1 cellular context compared by ENCODE assay signal in the genomic region with DNA sequence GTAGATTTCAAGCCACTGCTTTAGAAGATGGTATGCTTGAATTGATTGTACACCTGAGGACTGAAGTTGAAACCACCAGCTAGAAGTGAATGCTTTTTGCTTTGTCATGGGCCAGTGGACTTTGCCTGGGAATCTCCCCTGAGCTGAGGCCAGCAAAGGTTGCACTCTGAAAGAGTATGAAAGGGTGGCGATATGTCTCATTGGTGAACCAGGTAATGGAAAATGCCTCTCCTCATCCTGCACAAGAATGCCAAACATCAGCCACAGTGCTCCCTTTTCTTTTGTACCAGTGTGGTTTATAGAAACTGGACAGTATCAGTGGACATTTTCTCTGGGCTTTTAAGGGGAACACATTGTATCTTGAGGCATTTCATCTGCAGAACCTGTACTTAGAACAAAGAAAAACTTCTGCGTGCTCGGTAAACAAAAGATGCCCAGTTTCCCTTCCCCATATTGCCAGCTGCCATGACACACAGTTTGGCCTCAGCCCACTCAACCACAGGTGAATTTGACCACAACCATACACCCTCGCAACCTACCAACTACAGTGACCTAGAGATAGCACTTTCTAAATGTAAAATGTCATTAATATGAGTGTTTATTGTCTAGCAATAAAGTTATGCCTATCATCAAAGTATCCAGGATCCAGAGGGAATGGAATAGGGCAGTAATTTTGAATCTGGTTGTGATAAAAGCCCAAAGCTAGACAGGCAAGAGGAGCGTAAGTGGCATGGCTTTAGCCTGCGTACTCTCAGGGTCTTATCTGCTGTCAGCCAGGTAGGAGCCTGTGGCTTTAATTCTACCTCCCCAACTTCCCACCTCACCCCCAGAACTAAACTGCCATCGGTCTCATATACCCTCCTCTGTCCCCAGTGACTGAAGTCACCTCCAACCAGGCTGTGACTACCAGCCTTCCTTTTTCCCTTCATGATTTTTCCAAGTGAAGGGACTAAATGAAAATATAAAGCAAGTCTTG.
TF ChIP-seq lines count a peak whose summit lies in the region.

No MANE protein-coding gene starts in this region.

TF ChIP-seq in HepG2, 621 proteins besides CTCF, POLR2A, EP300 and RAD21 (continued from another document and continues in another):
- peak; percentile 74; the same call in 1 of the 2 replicates for TF ChIP-seq ZNF292 (CRISPR knock-in tag; IDR thresholded peaks at IDR 0.05; ENCODE audit: borderline replicate concordance, low read depth)
- TF ChIP-seq ZNF615 (CRISPR knock-in tag; IDR thresholded peaks at IDR 0.05; ENCODE audit: borderline replicate concordance): no peak
- TF ChIP-seq RXRB (CRISPR knock-in tag; IDR thresholded peaks at IDR 0.05; ENCODE audit: borderline replicate concordance): peak; percentile 48; the same call in 1 of the 2 replicates
- TF ChIP-seq ZNF644 (CRISPR knock-in tag; IDR thresholded peaks at IDR 0.05; ENCODE audit: low read depth): peak; percentile 88
- no peak for TF ChIP-seq ZNF30 (CRISPR knock-in tag; IDR thresholded peaks at IDR 0.05)
- no peak for TF ChIP-seq FOXK2 (IDR thresholded peaks at IDR 0.05)
- TF ChIP-seq, protein P1, sequence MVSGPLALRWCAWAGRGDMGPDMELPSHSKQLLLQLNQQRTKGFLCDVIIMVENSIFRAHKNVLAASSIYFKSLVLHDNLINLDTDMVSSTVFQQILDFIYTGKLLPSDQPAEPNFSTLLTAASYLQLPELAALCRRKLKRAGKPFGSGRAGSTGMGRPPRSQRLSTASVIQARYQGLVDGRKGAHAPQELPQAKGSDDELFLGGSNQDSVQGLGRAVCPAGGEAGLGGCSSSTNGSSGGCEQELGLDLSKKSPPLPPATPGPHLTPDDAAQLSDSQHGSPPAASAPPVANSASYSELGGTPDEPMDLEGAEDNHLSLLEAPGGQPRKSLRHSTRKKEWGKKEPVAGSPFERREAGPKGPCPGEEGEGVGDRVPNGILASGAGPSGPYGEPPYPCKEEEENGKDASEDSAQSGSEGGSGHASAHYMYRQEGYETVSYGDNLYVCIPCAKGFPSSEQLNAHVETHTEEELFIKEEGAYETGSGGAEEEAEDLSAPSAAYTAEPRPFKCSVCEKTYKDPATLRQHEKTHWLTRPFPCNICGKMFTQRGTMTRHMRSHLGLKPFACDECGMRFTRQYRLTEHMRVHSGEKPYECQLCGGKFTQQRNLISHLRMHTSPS (CRISPR knock-in tag; IDR thresholded peaks at IDR 0.05; ENCODE audit: low read depth): no peak
- TF ChIP-seq ZNF879 (CRISPR knock-in tag; IDR thresholded peaks at IDR 0.05): no peak
- TF ChIP-seq KLF12 (CRISPR knock-in tag; IDR thresholded peaks at IDR 0.05; ENCODE audit: borderline replicate concordance): no peak
- TF ChIP-seq PAF1 (CRISPR knock-in tag; IDR thresholded peaks at IDR 0.05): no peak
- no peak for TF ChIP-seq GATAD1 (CRISPR knock-in tag; IDR thresholded peaks at IDR 0.05)
- TF ChIP-seq ELF4 (CRISPR knock-in tag; IDR thresholded peaks at IDR 0.05; ENCODE audit: borderline replicate concordance): no peak
- TF ChIP-seq, protein P2, sequence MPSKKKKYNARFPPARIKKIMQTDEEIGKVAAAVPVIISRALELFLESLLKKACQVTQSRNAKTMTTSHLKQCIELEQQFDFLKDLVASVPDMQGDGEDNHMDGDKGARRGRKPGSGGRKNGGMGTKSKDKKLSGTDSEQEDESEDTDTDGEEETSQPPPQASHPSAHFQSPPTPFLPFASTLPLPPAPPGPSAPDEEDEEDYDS (CRISPR knock-in tag; IDR thresholded peaks at IDR 0.05): peak; percentile 56
- TF ChIP-seq, protein P3, sequence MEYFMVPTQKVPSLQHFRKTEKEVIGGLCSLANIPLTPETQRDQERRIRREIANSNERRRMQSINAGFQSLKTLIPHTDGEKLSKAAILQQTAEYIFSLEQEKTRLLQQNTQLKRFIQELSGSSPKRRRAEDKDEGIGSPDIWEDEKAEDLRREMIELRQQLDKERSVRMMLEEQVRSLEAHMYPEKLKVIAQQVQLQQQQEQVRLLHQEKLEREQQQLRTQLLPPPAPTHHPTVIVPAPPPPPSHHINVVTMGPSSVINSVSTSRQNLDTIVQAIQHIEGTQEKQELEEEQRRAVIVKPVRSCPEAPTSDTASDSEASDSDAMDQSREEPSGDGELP (IDR thresholded peaks at IDR 0.05; ENCODE audit: borderline replicate concordance, low read depth): no peak; the same call in 1 of the 2 replicates
- no peak for TF ChIP-seq NRL (CRISPR knock-in tag; IDR thresholded peaks at IDR 0.05; ENCODE audit: borderline replicate concordance)
- no peak; the same call in 1 of the 2 replicates for TF ChIP-seq YEATS4 (CRISPR knock-in tag; IDR thresholded peaks at IDR 0.05; ENCODE audit: borderline replicate concordance)
- no peak for TF ChIP-seq ZFP36L1 (CRISPR knock-in tag; IDR thresholded peaks at IDR 0.05)
- TF ChIP-seq ZNF883 (CRISPR knock-in tag; IDR thresholded peaks at IDR 0.05; ENCODE audit: not compliant biosample characterization): no peak
- TF ChIP-seq, protein P4, sequence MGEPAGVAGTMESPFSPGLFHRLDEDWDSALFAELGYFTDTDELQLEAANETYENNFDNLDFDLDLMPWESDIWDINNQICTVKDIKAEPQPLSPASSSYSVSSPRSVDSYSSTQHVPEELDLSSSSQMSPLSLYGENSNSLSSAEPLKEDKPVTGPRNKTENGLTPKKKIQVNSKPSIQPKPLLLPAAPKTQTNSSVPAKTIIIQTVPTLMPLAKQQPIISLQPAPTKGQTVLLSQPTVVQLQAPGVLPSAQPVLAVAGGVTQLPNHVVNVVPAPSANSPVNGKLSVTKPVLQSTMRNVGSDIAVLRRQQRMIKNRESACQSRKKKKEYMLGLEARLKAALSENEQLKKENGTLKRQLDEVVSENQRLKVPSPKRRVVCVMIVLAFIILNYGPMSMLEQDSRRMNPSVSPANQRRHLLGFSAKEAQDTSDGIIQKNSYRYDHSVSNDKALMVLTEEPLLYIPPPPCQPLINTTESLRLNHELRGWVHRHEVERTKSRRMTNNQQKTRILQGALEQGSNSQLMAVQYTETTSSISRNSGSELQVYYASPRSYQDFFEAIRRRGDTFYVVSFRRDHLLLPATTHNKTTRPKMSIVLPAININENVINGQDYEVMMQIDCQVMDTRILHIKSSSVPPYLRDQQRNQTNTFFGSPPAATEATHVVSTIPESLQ (CRISPR knock-in tag; conservative IDR thresholded peaks at IDR 0.05): no peak
- TF ChIP-seq ZNF660 (CRISPR knock-in tag; IDR thresholded peaks at IDR 0.05; ENCODE audit: borderline replicate concordance, low read depth): no peak
- TF ChIP-seq ZNF562 (CRISPR knock-in tag; IDR thresholded peaks at IDR 0.05; ENCODE audit: borderline replicate concordance): no peak
- TF ChIP-seq, protein P5, sequence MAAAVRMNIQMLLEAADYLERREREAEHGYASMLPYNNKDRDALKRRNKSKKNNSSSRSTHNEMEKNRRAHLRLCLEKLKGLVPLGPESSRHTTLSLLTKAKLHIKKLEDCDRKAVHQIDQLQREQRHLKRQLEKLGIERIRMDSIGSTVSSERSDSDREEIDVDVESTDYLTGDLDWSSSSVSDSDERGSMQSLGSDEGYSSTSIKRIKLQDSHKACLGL (CRISPR knock-in tag; IDR thresholded peaks at IDR 0.05): no peak
- TF ChIP-seq ZNF121 (CRISPR knock-in tag; IDR thresholded peaks at IDR 0.05): no peak
- 0 out of 4 replicates have a peak, but pooled peaks of 1 of the 2 experiments have one; percentile 14 for TF ChIP-seq NR2F1 (CRISPR knock-in tag; IDR thresholded peaks at IDR 0.05)
- TF ChIP-seq ZBTB42 (CRISPR knock-in tag; IDR thresholded peaks at IDR 0.05): no peak
- TF ChIP-seq MIXL1 (CRISPR knock-in tag; IDR thresholded peaks at IDR 0.05): peak; percentile 35; the same call in 1 of the 2 replicates
- TF ChIP-seq NBN (conservative IDR thresholded peaks at IDR 0.05): no peak
- TF ChIP-seq ZNF331 (CRISPR knock-in tag; IDR thresholded peaks at IDR 0.05): peak; percentile 89
- no peak for TF ChIP-seq ZSCAN25 (CRISPR knock-in tag; IDR thresholded peaks at IDR 0.05)
- no peak for TF ChIP-seq ZNF556 (CRISPR knock-in tag; IDR thresholded peaks at IDR 0.05; ENCODE audit: borderline replicate concordance)
- peak; percentile 68; the same call in 1 of the 2 replicates for TF ChIP-seq HMG20A (CRISPR knock-in tag; IDR thresholded peaks at IDR 0.05; ENCODE audit: borderline replicate concordance)
- TF ChIP-seq SAP130 (CRISPR knock-in tag; IDR thresholded peaks at IDR 0.05; ENCODE audit: low read depth): peak; percentile 58
- TF ChIP-seq AHR (CRISPR knock-in tag; IDR thresholded peaks at IDR 0.05): no peak
- no peak for TF ChIP-seq NFKB2 (CRISPR knock-in tag; IDR thresholded peaks at IDR 0.05; ENCODE audit: borderline replicate concordance)
- no peak for TF ChIP-seq ZNF232 (CRISPR knock-in tag; IDR thresholded peaks at IDR 0.05; ENCODE audit: borderline replicate concordance)
- TF ChIP-seq ZIK1 (CRISPR knock-in tag; IDR thresholded peaks at IDR 0.05; ENCODE audit: borderline replicate concordance, low read depth): no peak
- no peak for TF ChIP-seq HNRNPK (IDR thresholded peaks at IDR 0.05; ENCODE audit: low read depth, low read length, poor library complexity, severe bottlenecking)
- TF ChIP-seq RCOR2 (CRISPR knock-in tag; IDR thresholded peaks at IDR 0.05): peak; percentile 73; the same call in 1 of the 2 replicates
- no peak for TF ChIP-seq ZNF589 (CRISPR knock-in tag; conservative IDR thresholded peaks at IDR 0.05)
- no peak for TF ChIP-seq ADNP (CRISPR knock-in tag; IDR thresholded peaks at IDR 0.05)
- TF ChIP-seq CCAR2 (optimal IDR thresholded peaks at IDR 0.05; ENCODE audit: low read depth, low read length): no peak
- TF ChIP-seq ZNF24 (IDR thresholded peaks at IDR 0.05): no peak
- peak; percentile 72 for TF ChIP-seq NCOA2 (CRISPR knock-in tag; IDR thresholded peaks at IDR 0.05)
- TF ChIP-seq ZNF616 (CRISPR knock-in tag; IDR thresholded peaks at IDR 0.05; ENCODE audit: low read depth): no peak
- no peak for TF ChIP-seq MBNL3 (CRISPR knock-in tag; conservative IDR thresholded peaks at IDR 0.05)
- TF ChIP-seq TEAD3 (CRISPR knock-in tag; optimal IDR thresholded peaks at IDR 0.05; ENCODE audit: borderline replicate concordance): peak; percentile 85
- TF ChIP-seq ZNF546 (CRISPR knock-in tag; conservative IDR thresholded peaks at IDR 0.05): no peak
- no peak for TF ChIP-seq SUZ12 (IDR thresholded peaks at IDR 0.05; ENCODE audit: low read depth, low read length)
- no peak for TF ChIP-seq FIP1L1 (IDR thresholded peaks at IDR 0.05; ENCODE audit: borderline replicate concordance, insufficient read depth, low read depth, low read length)
- no peak for TF ChIP-seq FLYWCH1 (CRISPR knock-in tag; IDR thresholded peaks at IDR 0.05)
- TF ChIP-seq ZNF549 (CRISPR knock-in tag; IDR thresholded peaks at IDR 0.05): no peak
- TF ChIP-seq, protein P6, sequence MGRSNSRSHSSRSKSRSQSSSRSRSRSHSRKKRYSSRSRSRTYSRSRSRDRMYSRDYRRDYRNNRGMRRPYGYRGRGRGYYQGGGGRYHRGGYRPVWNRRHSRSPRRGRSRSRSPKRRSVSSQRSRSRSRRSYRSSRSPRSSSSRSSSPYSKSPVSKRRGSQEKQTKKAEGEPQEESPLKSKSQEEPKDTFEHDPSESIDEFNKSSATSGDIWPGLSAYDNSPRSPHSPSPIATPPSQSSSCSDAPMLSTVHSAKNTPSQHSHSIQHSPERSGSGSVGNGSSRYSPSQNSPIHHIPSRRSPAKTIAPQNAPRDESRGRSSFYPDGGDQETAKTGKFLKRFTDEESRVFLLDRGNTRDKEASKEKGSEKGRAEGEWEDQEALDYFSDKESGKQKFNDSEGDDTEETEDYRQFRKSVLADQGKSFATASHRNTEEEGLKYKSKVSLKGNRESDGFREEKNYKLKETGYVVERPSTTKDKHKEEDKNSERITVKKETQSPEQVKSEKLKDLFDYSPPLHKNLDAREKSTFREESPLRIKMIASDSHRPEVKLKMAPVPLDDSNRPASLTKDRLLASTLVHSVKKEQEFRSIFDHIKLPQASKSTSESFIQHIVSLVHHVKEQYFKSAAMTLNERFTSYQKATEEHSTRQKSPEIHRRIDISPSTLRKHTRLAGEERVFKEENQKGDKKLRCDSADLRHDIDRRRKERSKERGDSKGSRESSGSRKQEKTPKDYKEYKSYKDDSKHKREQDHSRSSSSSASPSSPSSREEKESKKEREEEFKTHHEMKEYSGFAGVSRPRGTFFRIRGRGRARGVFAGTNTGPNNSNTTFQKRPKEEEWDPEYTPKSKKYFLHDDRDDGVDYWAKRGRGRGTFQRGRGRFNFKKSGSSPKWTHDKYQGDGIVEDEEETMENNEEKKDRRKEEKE (IDR thresholded peaks at IDR 0.05): no peak
- TF ChIP-seq ZNF672 (CRISPR knock-in tag; IDR thresholded peaks at IDR 0.05): no peak
- TF ChIP-seq, protein P7, sequence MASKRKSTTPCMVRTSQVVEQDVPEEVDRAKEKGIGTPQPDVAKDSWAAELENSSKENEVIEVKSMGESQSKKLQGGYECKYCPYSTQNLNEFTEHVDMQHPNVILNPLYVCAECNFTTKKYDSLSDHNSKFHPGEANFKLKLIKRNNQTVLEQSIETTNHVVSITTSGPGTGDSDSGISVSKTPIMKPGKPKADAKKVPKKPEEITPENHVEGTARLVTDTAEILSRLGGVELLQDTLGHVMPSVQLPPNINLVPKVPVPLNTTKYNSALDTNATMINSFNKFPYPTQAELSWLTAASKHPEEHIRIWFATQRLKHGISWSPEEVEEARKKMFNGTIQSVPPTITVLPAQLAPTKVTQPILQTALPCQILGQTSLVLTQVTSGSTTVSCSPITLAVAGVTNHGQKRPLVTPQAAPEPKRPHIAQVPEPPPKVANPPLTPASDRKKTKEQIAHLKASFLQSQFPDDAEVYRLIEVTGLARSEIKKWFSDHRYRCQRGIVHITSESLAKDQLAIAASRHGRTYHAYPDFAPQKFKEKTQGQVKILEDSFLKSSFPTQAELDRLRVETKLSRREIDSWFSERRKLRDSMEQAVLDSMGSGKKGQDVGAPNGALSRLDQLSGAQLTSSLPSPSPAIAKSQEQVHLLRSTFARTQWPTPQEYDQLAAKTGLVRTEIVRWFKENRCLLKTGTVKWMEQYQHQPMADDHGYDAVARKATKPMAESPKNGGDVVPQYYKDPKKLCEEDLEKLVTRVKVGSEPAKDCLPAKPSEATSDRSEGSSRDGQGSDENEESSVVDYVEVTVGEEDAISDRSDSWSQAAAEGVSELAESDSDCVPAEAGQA (IDR thresholded peaks at IDR 0.05; ENCODE audit: low read depth): no peak
- TF ChIP-seq, protein P7 (CRISPR knock-in tag; IDR thresholded peaks at IDR 0.05; ENCODE audit: borderline replicate concordance): no peak
- no peak for TF ChIP-seq GABPB1 (CRISPR knock-in tag; IDR thresholded peaks at IDR 0.05)
